ENCODE assay signal across 9 cellular contexts in the genomic region with DNA sequence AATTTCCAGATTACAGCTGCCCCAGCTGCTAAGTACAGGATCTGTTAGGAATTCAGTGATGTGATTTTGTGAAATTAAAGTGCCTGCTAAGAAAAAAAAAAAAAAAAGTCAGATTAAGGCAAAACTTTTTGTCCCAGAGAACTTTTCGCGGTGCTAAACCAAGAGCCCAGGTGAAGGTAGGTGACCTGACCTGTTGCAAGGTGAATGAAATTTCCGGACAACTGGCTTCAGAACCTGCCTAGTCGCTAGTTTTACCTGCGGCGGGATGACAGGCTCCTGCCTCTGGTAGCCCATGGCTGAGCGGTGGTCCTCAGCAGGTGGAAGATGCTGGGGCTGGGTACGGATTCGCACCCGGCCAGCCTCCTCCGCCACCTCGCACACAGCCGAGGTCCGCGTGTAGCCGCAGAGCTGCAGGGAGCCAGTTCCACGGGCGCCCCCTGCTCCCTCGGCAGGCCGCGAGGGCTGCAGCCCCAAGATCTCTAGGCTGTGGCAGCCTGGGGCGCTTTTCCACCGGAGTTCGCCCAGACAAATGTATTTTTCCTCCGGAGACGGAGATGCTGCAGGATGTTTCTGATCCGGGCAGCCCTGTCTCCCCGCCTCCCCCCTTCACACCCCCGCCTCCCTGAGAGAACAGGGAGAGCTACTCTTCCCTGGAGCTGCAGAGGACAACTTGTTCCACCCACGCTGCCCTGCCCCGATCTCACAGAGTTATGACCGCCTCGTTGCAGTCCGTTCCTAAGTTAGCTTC. TPM values are rescaled to one million over a fixed set of nuclear protein-coding genes. Genes with fewer than 3 reads are reported as not detected.
DNase-seq lines count a peak whose midpoint lies in the region; ATAC-seq and TF ChIP-seq lines count a peak whose summit lies in the region.
"Had no signal": no experiment of that assay in that cellular context is flagged by ENCODE, and none has a peak within 500 bp of the region (broad histone marks: within the 10 kb centered on the region; RNA-seq: fewer than 3 reads in every experiment).

A gene with protein sequence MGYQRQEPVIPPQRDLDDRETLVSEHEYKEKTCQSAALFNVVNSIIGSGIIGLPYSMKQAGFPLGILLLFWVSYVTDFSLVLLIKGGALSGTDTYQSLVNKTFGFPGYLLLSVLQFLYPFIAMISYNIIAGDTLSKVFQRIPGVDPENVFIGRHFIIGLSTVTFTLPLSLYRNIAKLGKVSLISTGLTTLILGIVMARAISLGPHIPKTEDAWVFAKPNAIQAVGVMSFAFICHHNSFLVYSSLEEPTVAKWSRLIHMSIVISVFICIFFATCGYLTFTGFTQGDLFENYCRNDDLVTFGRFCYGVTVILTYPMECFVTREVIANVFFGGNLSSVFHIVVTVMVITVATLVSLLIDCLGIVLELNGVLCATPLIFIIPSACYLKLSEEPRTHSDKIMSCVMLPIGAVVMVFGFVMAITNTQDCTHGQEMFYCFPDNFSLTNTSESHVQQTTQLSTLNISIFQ (minus strand): TSS at position 572 of the 748 bp plus-strand sequence. CDS start 278 bp downstream, at position 294.

- H3K9me3 Mint-ChIP-seq in osteocyte (ENCODE audit: unreplicated experiment), result no peaks in the 10 kb centered on the region
- no peaks in the 10 kb centered on the region for H3K9me3 Mint-ChIP-seq in activated T-cell treated with anti-CD3 and anti-CD28 coated beads, Interleukin-2, amount 50 U/mL, for 4 hours

- H3K4me3 Mint-ChIP-seq in osteocyte (ENCODE audit: unreplicated experiment), result peak within 1 kb of the TSS; percentile 15
- H3K4me3 Mint-ChIP-seq in activated T-cell treated with anti-CD3 and anti-CD28 coated beads, Interleukin-2, amount 50 U/mL, for 4 hours, result no peak within 1 kb of the TSS

- peak; percentile 11 for TF ChIP-seq CTCF in AG09319 (IDR thresholded peaks at IDR 0.05; ENCODE audit: low read depth, low read length)
- no peak for TF ChIP-seq CTCF in WI38 (IDR thresholded peaks at IDR 0.05; ENCODE audit: low read depth, low read length)
- no peak for TF ChIP-seq CTCF in osteocyte (IDR thresholded peaks at IDR 0.05)

- no peak for DNase-seq in AG09319 (ENCODE audit: extremely low read depth, low read depth)
- DNase-seq in glomerular visceral epithelial cell (ENCODE audit: extremely low spot score), result peak; percentile 38
- DNase-seq in osteocyte (ENCODE audit: extremely low spot score, unreplicated experiment), result no peak
- no peak for DNase-seq in RKO (ENCODE audit: low spot score)
- no peak for DNase-seq in activated T-cell treated with anti-CD3 and anti-CD28 coated beads, Interleukin-2, amount 50 U/mL, for 4 hours
- DNase-seq: NCI-H1694 treated with DMSO at 0.1 percent for 48 hours had no signal

- H3K27ac Mint-ChIP-seq in osteocyte (ENCODE audit: unreplicated experiment), result no peak within 1 kb of the TSS

- peak within 1 kb of the TSS; percentile 48 for H3K4me3 ChIP-seq in WI38 (ENCODE audit: low read depth, low read length)

- no peaks in the 10 kb centered on the region for H3K36me3 Mint-ChIP-seq in osteocyte (ENCODE audit: unreplicated experiment)
- H3K36me3 Mint-ChIP-seq in activated T-cell treated with anti-CD3 and anti-CD28 coated beads, Interleukin-2, amount 50 U/mL, for 4 hours (ENCODE audit: insufficient read depth), result no peaks in the 10 kb centered on the region

- peaks cover 15% of the 10 kb centered on the region for H3K27me3 Mint-ChIP-seq in osteocyte (ENCODE audit: unreplicated experiment)
- peaks cover 13% of the 10 kb centered on the region for H3K27me3 Mint-ChIP-seq in activated T-cell treated with anti-CD3 and anti-CD28 coated beads, Interleukin-2, amount 50 U/mL, for 4 hours (ENCODE audit: low read depth)

- ATAC-seq in GM21381 (IDR thresholded peaks at IDR 0.05; ENCODE audit: unreplicated experiment) (no peak), HG02852 (IDR thresholded peaks at IDR 0.05; ENCODE audit: unreplicated experiment) (no peak)
- ATAC-seq in activated T-cell treated with anti-CD3 and anti-CD28 coated beads, Interleukin-2, amount 50 U/mL, for 4 hours, result no peak

- H3K4me1 Mint-ChIP-seq in osteocyte (ENCODE audit: unreplicated experiment), result peaks cover 4% of the 10 kb centered on the region
- H3K4me1 Mint-ChIP-seq in activated T-cell treated with anti-CD3 and anti-CD28 coated beads, Interleukin-2, amount 50 U/mL, for 4 hours (ENCODE audit: low read depth), result no peaks in the 10 kb centered on the region

RNA-seq across cellular contexts. Expression of the gene that starts here (rescaled TPM):
- total RNA-seq in osteocyte, result not detected in 2 replicates
- not detected for total RNA-seq in activated T-cell treated with anti-CD3 and anti-CD28 coated beads, Interleukin-2, amount 50 U/mL, for 4 hours
